In the genomic region with DNA sequence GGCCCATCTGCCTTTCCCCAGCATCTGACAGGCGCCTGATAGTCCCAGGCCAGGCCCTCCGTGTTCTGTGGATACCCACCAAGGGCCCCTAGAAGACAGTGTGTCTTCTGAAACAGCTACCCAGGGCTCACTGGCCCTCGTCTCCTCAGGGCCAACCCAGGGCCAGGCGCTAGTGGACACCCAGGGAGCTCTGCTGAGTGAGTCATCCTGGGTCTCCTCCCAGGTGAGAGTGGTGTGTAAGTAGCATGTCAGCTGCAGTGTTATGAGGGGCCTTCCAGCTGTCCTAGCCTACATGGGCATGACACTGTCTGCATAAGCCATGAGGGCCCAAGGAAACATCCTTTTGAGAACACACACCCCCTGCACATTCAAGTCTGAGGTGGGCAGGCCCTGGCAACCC, we compare ENCODE assay signal across 22 cellular contexts.
"Had no signal": no experiment of that assay in that cellular context is flagged by ENCODE, and none has a peak within 500 bp of the region (broad histone marks: within the 10 kb centered on the region; RNA-seq: fewer than 3 reads in every experiment).

No MANE protein-coding gene starts in this region.

- H3K27me3 ChIP-seq: ascending aorta, testis had no signal

- H3K4me1 ChIP-seq: ascending aorta, psoas muscle, testis had no signal

- H3K9me3 ChIP-seq: ascending aorta, gastrocnemius medialis, heart left ventricle, mucosa of descending colon, psoas muscle, stomach, testis, upper lobe of left lung had no signal

- DNase-seq: activated CD4-positive, alpha-beta T cell treated with anti-CD3 and anti-CD28 coated beads, Interleukin-2, amount 50 U/mL, for 1 hour; activated CD8-positive, alpha-beta memory T cell treated with anti-CD3 and anti-CD28 coated beads for 24 hours; activated CD8-positive, alpha-beta memory T cell treated with anti-CD3 and anti-CD28 coated beads, Interleukin-2, amount 50 U/mL, for 48 hours; activated effector memory CD4-positive, alpha-beta T cell treated with anti-CD3 and anti-CD28 coated beads, Interleukin-2, amount 50 U/mL, for 16 hours; activated naive CD4-positive, alpha-beta T cell treated with anti-CD3 and anti-CD28 coated beads, Interleukin-2, amount 50 U/mL, for 16 hours; activated T-cell treated with anti-CD3 and anti-CD28 coated beads, Interleukin-2, amount 50 U/mL, for 72 hours; erythroblast; gastrocnemius medialis; heart left ventricle; left ventricle myocardium superior; mucosa of descending colon; naive B cell; psoas muscle; stimulated activated CD4-positive, alpha-beta T cell treated with anti-CD3 and anti-CD28 coated beads, Interleukin-4, amount 100 ng/mL, for 24 hours; stomach; testis; upper lobe of left lung had no signal

- H3K36me3 ChIP-seq: ascending aorta, gastrocnemius medialis, heart left ventricle, neural progenitor cell, stomach, upper lobe of left lung had no signal

- H2AFZ ChIP-seq: neural progenitor cell had no signal

- H3K27ac ChIP-seq: ascending aorta, gastrocnemius medialis, heart left ventricle, neural progenitor cell, psoas muscle, stomach, testis, upper lobe of left lung had no signal

- ATAC-seq: activated CD4-positive, CD25-positive, alpha-beta regulatory T cell treated with anti-CD3 and anti-CD28 coated beads, Interleukin-2, amount 50 U/mL, for 24 hours; activated T-cell treated with anti-CD3 and anti-CD28 coated beads, Interleukin-2, amount 50 U/mL, for 72 hours; gastrocnemius medialis; heart left ventricle; left ventricle myocardium superior; mucosa of descending colon; psoas muscle; sciatic nerve; stimulated activated effector memory CD8-positive, alpha-beta T cell treated with anti-CD3 and anti-CD28 coated beads, Interleukin-12 subunit alpha, Interleukin-12 subunit beta, amount 100 ng/mL, for 72 hours had no signal

- H3K4me3 ChIP-seq: ascending aorta, gastrocnemius medialis, heart left ventricle, mucosa of descending colon, neural progenitor cell, psoas muscle, stomach, testis, upper lobe of left lung had no signal

- H3K9ac ChIP-seq: neural progenitor cell had no signal

- H3K4me2 ChIP-seq: neural progenitor cell had no signal
